1 cellular context compared by ENCODE assay signal in genomic region chr17:37609170-37610040, GRCh38.
A peak's percentile ranks its signal among the peaks of the same experiment; 100 is the strongest.
TF ChIP-seq lines count a peak whose summit lies in the region.

TSS of gene SYNRG (minus strand) at chr17:37609418. CDS start at chr17:37609355, 63 bp downstream.

TF ChIP-seq in IMR-90, 13 proteins besides CTCF, POLR2A, EP300 and RAD21 (continued from another document):
- TF ChIP-seq RCOR1 (IDR thresholded peaks at IDR 0.05; ENCODE audit: insufficient replicate concordance, low read length): peak; percentile 10
